ENCODE assay signal across 12 cellular contexts in the genomic region with DNA sequence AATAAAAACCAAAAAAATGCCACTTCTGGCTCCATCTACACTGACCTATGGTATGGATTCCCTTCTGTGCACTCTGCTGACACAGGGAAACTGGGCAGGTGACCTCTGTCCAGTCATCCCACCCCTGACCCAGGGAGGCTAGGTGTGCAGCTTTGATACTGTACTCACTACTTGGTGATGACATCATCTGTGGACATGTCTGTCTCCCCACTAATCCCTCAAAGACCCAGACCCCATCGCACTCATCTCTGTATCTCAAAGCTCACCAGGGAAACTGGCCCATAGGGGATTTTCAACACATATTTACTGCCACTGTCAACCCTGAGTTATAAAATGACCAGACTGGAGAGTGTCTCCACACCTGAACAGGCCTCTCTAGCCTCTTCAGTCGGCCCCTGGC. TPM values are rescaled to one million over a fixed set of nuclear protein-coding genes. Genes with fewer than 3 reads are reported as not detected.
DNase-seq lines count a peak whose midpoint lies in the region; ATAC-seq and TF ChIP-seq lines count a peak whose summit lies in the region.
"Had no signal": no experiment of that assay in that cellular context is flagged by ENCODE, and none has a peak within 500 bp of the region (broad histone marks: within the 10 kb centered on the region; RNA-seq: fewer than 3 reads in every experiment).

No MANE protein-coding gene starts in this region.

- H3K9me3 Mint-ChIP-seq in progenitor cell of endocrine pancreas (ENCODE audit: low read depth) (no peaks in the 10 kb centered on the region), chondrocyte (ENCODE audit: low read depth) (no peaks in the 10 kb centered on the region)
- H3K9me3 Mint-ChIP-seq: stimulated activated naive CD8-positive, alpha-beta T cell treated with anti-CD3 and anti-CD28 coated beads, Interleukin-15, Interleukin-2, amounts not matched to agents 100 ng/mL and 50 ng/mL, for 24 hours had no signal

- H3K36me3 Mint-ChIP-seq in progenitor cell of endocrine pancreas (ENCODE audit: insufficient read depth), result no peaks in the 10 kb centered on the region
- no peaks in the 10 kb centered on the region for H3K36me3 Mint-ChIP-seq in chondrocyte (ENCODE audit: low read depth)

- no peak overlapping the region for H3K4me3 Mint-ChIP-seq in progenitor cell of endocrine pancreas (ENCODE audit: low read depth)
- H3K4me3 Mint-ChIP-seq in chondrocyte (ENCODE audit: unreplicated experiment), result no peak overlapping the region
- H3K4me3 Mint-ChIP-seq: stimulated activated naive CD8-positive, alpha-beta T cell treated with anti-CD3 and anti-CD28 coated beads, Interleukin-15, Interleukin-2, amounts not matched to agents 100 ng/mL and 50 ng/mL, for 24 hours had no signal

- ATAC-seq in GM18861 (IDR thresholded peaks at IDR 0.05; ENCODE audit: unreplicated experiment) (peak; percentile 49), GM21786 (IDR thresholded peaks at IDR 0.05; ENCODE audit: unreplicated experiment) (peak; percentile 42), HG03457 (IDR thresholded peaks at IDR 0.05; ENCODE audit: unreplicated experiment) (peak; percentile 48), GM19467 (IDR thresholded peaks at IDR 0.05; ENCODE audit: unreplicated experiment) (no peak)
- ATAC-seq: foreskin keratinocyte had no signal

- H3K27ac Mint-ChIP-seq in progenitor cell of endocrine pancreas (peak overlapping the region; percentile 69), chondrocyte (ENCODE audit: unreplicated experiment) (no peak overlapping the region)
- H3K27ac Mint-ChIP-seq: stimulated activated naive CD8-positive, alpha-beta T cell treated with anti-CD3 and anti-CD28 coated beads, Interleukin-15, Interleukin-2, amounts not matched to agents 100 ng/mL and 50 ng/mL, for 24 hours had no signal

- H3K4me1 Mint-ChIP-seq in progenitor cell of endocrine pancreas (ENCODE audit: low read depth) (peaks cover 32% of the 10 kb centered on the region), chondrocyte (ENCODE audit: low read depth) (peaks cover 18% of the 10 kb centered on the region)

- no peak for DNase-seq in progenitor cell of endocrine pancreas (ENCODE audit: low spot score, unreplicated experiment)
- no peak for DNase-seq in chondrocyte (ENCODE audit: low spot score)
- no peak for DNase-seq in cerebellar nuclear complex (lab: John Stamatoyannopoulos, UW)
- no peak for DNase-seq in dedifferentiated amniotic fluid mesenchymal stem cell (ENCODE audit: extremely low spot score)
- DNase-seq: activated gamma-delta T cell; foreskin keratinocyte; stimulated activated CD4-positive, alpha-beta T cell treated with anti-CD3 and anti-CD28 coated beads, Interleukin-1b, Interleukin-23, amount 100 ng/mL, for 48 hours had no signal

- TF ChIP-seq CTCF in progenitor cell of endocrine pancreas (IDR thresholded peaks at IDR 0.05; ENCODE audit: unreplicated experiment) (no peak), chondrocyte (IDR thresholded peaks at IDR 0.05) (no peak)

- no peaks in the 10 kb centered on the region for H3K27me3 Mint-ChIP-seq in progenitor cell of endocrine pancreas
- H3K27me3 Mint-ChIP-seq in chondrocyte (ENCODE audit: low read depth), result no peaks in the 10 kb centered on the region
- H3K27me3 Mint-ChIP-seq: stimulated activated naive CD8-positive, alpha-beta T cell treated with anti-CD3 and anti-CD28 coated beads, Interleukin-15, Interleukin-2, amounts not matched to agents 100 ng/mL and 50 ng/mL, for 24 hours had no signal

RNA-seq across cellular contexts. Expression of gene SGMS1, which starts 10.6 kb away (rescaled TPM):
- 25.0 and 28.5 TPM in 2 replicates for total RNA-seq in progenitor cell of endocrine pancreas
- 22.6 to 27.1 TPM (median 24.9 TPM) in 3 replicates for total RNA-seq in chondrocyte
